17 cellular contexts compared by ENCODE assay signal in the genomic region with DNA sequence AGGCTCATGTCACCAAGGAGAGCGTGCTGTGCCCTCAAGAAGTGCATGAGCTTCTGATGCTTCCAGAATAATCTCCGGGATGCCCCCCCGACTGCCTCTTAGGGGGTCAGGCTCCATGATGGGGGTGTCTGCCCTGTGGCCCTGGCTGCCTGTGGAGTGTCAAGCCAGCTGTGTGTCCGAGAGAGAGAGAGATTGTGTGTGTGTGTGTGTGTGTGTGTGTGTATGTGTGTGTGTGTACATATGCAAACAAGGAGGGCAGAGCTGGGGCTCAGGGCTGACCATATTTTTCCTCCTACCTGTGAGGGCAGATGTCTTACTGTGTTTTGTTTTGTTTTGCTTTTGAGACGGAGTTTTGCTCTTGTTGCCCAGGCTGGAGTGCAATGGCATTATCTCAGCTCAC. TPM values are rescaled to one million over a fixed set of nuclear protein-coding genes. Genes with fewer than 3 reads are reported as not detected.
DNase-seq lines count a peak whose midpoint lies in the region; ATAC-seq, FAIRE-seq and TF ChIP-seq lines count a peak whose summit lies in the region.
"Had no signal": no experiment of that assay in that cellular context is flagged by ENCODE, and none has a peak within 500 bp of the region (broad histone marks: within the 10 kb centered on the region; RNA-seq: fewer than 3 reads in every experiment).

No MANE protein-coding gene starts in this region.

- H3K27me3 ChIP-seq in right lobe of liver = no peaks in the 10 kb centered on the region
- H3K27me3 ChIP-seq: cardiac muscle cell, esophagus squamous epithelium had no signal

- TF ChIP-seq POLR2A in right lobe of liver (IDR thresholded peaks at IDR 0.05) = no peak

- FAIRE-seq in GM19239 (lab: Jason Lieb, UNC) = peak; percentile 80

- TF ChIP-seq CTCF in right lobe of liver (IDR thresholded peaks at IDR 0.05) = no peak

- H3K4me3 ChIP-seq in GM08714 (ENCODE audit: low read length) (peak overlapping the region; percentile 19; the same call in 1 of the 2 replicates), right lobe of liver (no peak overlapping the region)
- H3K4me3 ChIP-seq: cardiac muscle cell, esophagus squamous epithelium had no signal

- no peaks in the 10 kb centered on the region for H3K36me3 ChIP-seq in right lobe of liver
- H3K36me3 ChIP-seq: cardiac muscle cell had no signal

- peak; percentile 25 to 57 (median 43) for ATAC-seq in right lobe of liver
- ATAC-seq: activated CD8-positive, alpha-beta T cell treated with anti-CD3 and anti-CD28 coated beads, Interleukin-2, amount 10 ng/mL, durations not matched to agents 7 days and 5 days had no signal

- DNase-seq in GM19239 (ENCODE audit: insufficient read length, low spot score) (no peak), NCI-H526 treated with DMSO at 0.1 percent for 48 hours (lab: John Stamatoyannopoulos, UW) (peak; percentile 73), right lobe of liver (no peak), 8988T (no peak), NCI-H1930 (lab: John Stamatoyannopoulos, UW) (no peak), caudate nucleus (lab: John Stamatoyannopoulos, UW) (no peak), NCI-H2196 treated with DMSO at 0.1 percent for 48 hours (lab: John Stamatoyannopoulos, UW; ENCODE audit: unreplicated experiment) (no peak)
- DNase-seq: activated CD8-positive, alpha-beta T cell treated with anti-CD3 and anti-CD28 coated beads, Interleukin-2, amount 10 ng/mL, durations not matched to agents 7 days and 5 days; esophagus squamous epithelium; GF-D8; mesenchymal stem cell; NCI-H1048; NCI-H2171; nephron progenitor cell had no signal

- no peak overlapping the region for H3K27ac ChIP-seq in right lobe of liver
- H3K27ac ChIP-seq in caudate nucleus (ENCODE audit: low read depth, low read length) = no peak overlapping the region
- H3K27ac ChIP-seq: cardiac muscle cell, RWPE1 had no signal

- 28% methylated on average over 2 of the region's 5 CpGs for WGBS in right lobe of liver (ENCODE audit: insufficient coverage, low coverage, low lambda C conversion rate, missing lambda C conversion rate)

- no peaks in the 10 kb centered on the region for H3K9me3 ChIP-seq in right lobe of liver
- H3K9me3 ChIP-seq: esophagus squamous epithelium had no signal

- intact Hi-C loops in right lobe of liver (cut with DNase I) = no loop called here

- peaks cover 0 to 26% (median 8%) of the 10 kb centered on the region in 4 donors for H3K4me1 ChIP-seq in right lobe of liver

RNA-seq across cellular contexts. Expression of a gene that starts 5.6 kb away (rescaled TPM):
- total RNA-seq in right lobe of liver = 1,000 to 10,000 TPM in 2 of 6 experiments, 100 to 1,000 TPM in 4; 287 to 1,060 (median 749) TPM
